ENCODE assay signal across 18 cellular contexts in genomic region chr3:197692641-197693040, GRCh38. TPM values are rescaled to one million over a fixed set of nuclear protein-coding genes. Genes with fewer than 3 reads are reported as not detected.
DNase-seq lines count a peak whose midpoint lies in the region; ATAC-seq and TF ChIP-seq lines count a peak whose summit lies in the region.
"Had no signal": no experiment of that assay in that cellular context is flagged by ENCODE, and none has a peak within 500 bp of the region (broad histone marks: within the 10 kb centered on the region; RNA-seq: fewer than 3 reads in every experiment).

No MANE protein-coding gene starts in this region.

- TF ChIP-seq CTCF in osteoblast (IDR thresholded peaks at IDR 0.05; ENCODE audit: extremely low read depth, low read depth, low read length), result no peak

- H3K79me2 ChIP-seq in osteoblast (ENCODE audit: insufficient read depth, low read length), result no peaks in the 10 kb centered on the region

- H3K27ac ChIP-seq in BLaER1 treated with 17β-estradiol and CSF1 and Interleukin-3, amounts not matched to agents 10 nM and 100 nM, result peak overlapping the region in 10 of 11 experiments; percentile 18 to 75 (median 54); a peak in 16 of 22 replicates
- H3K27ac ChIP-seq in osteoblast (ENCODE audit: low read depth, low read length), result no peak overlapping the region
- H3K27ac ChIP-seq: cardiac muscle cell, heart left ventricle, RWPE1, transverse colon had no signal

- H3K4me1 ChIP-seq in BLaER1 treated with 17β-estradiol and CSF1 and Interleukin-3, amounts not matched to agents 10 nM and 100 nM, result peaks cover 0 to 31% (median 16%) of the 10 kb centered on the region in 10 experiments; a peak in 14 of 20 replicates
- H3K4me1 ChIP-seq in osteoblast (ENCODE audit: insufficient read depth, low read length), result no peaks in the 10 kb centered on the region
- H3K4me1 ChIP-seq: transverse colon had no signal

- peak overlapping the region in 2 of 11 experiments; percentile 12 to 13; a peak in 6 of 22 replicates for H3K9ac ChIP-seq in BLaER1 treated with 17β-estradiol and CSF1 and Interleukin-3, amounts not matched to agents 10 nM and 100 nM

- H3K36me3 ChIP-seq in BLaER1 treated with 17β-estradiol and CSF1 and Interleukin-3, amounts not matched to agents 10 nM and 100 nM, result peaks cover 85 to 100% (median 91%) of the 10 kb centered on the region in 11 experiments
- peaks cover 42% of the 10 kb centered on the region for H3K36me3 ChIP-seq in osteoblast (ENCODE audit: insufficient read depth, low read length)

- no peaks in the 10 kb centered on the region for H4K20me1 ChIP-seq in BLaER1 treated with 17β-estradiol and CSF1 and Interleukin-3, amounts not matched to agents 10 nM and 100 nM
- H4K20me1 ChIP-seq in osteoblast (ENCODE audit: insufficient read depth, low read length), result no peaks in the 10 kb centered on the region

- H3K27ac Mint-ChIP-seq in T-helper 17 cell, result peak overlapping the region; percentile 53
- H3K27ac Mint-ChIP-seq: IgD-negative memory B cell had no signal

- peaks cover 9% of the 10 kb centered on the region for H3K4me1 Mint-ChIP-seq in T-helper 17 cell

- H3K36me3 Mint-ChIP-seq in T-helper 17 cell (ENCODE audit: low read depth), result peaks cover 13% of the 10 kb centered on the region

- H2AFZ ChIP-seq in osteoblast (ENCODE audit: low read length), result no peak overlapping the region

- DNase-seq in GM04503 (ENCODE audit: low read depth), result peak; percentile 21
- no peak for DNase-seq in T-helper 17 cell
- peak; percentile 77 for DNase-seq in iris pigment epithelial cell (ENCODE audit: low read depth)
- DNase-seq in osteoblast (ENCODE audit: insufficient read length, low spot score, missing footprints), result no peak
- DNase-seq: activated CD4-positive, alpha-beta T cell treated with anti-CD3 and anti-CD28 coated beads, Interleukin-2, amount 50 U/mL, for 48 hours; activated naive CD4-positive, alpha-beta T cell treated with anti-CD3 and anti-CD28 coated beads, Interleukin-2, amount 50 U/mL, for 16 hours; CD4-positive, CD25-positive, alpha-beta regulatory T cell; heart left ventricle; NCI-H1417 treated with DMSO at 0.1 percent for 48 hours; NCI-H526; stimulated activated CD8-positive, alpha-beta memory T cell treated with anti-CD3 and anti-CD28 coated beads, Interleukin-4, amount 100 ng/mL, for 48 hours; transverse colon had no signal

- H3K9me3 ChIP-seq in BLaER1 treated with 17β-estradiol and CSF1 and Interleukin-3, amounts not matched to agents 10 nM and 100 nM (replicated peaks in 1 of 11), result peaks cover 3 to 10% (median 5%) of the 10 kb centered on the region in 11 experiments; a peak in 18 of 22 replicates
- H3K9me3 ChIP-seq in T-helper 17 cell (ENCODE audit: control insufficient read depth, low read length, poor library complexity, severe bottlenecking), result no peaks in the 10 kb centered on the region
- no peaks in the 10 kb centered on the region for H3K9me3 ChIP-seq in osteoblast (ENCODE audit: low read depth, low read length)
- H3K9me3 ChIP-seq: heart left ventricle, transverse colon had no signal

- H3K27me3 Mint-ChIP-seq in T-helper 17 cell, result no peaks in the 10 kb centered on the region
- H3K27me3 Mint-ChIP-seq: CD4-positive, CD25-positive, alpha-beta regulatory T cell; IgD-negative memory B cell had no signal

- no peak overlapping the region for H3K4me3 ChIP-seq in BLaER1 treated with 17β-estradiol and CSF1 and Interleukin-3, amounts not matched to agents 10 nM and 100 nM
- H3K4me3 ChIP-seq in osteoblast (ENCODE audit: insufficient read depth, low read length), result no peak overlapping the region
- H3K4me3 ChIP-seq: cardiac muscle cell, heart left ventricle, transverse colon had no signal

- H3K27me3 ChIP-seq in BLaER1 treated with 17β-estradiol and CSF1 and Interleukin-3, amounts not matched to agents 10 nM and 100 nM, result no peaks in the 10 kb centered on the region
- H3K27me3 ChIP-seq in osteoblast (ENCODE audit: insufficient read depth, low read length), result no peaks in the 10 kb centered on the region
- H3K27me3 ChIP-seq: cardiac muscle cell, heart left ventricle, transverse colon had no signal

- H3K4me2 ChIP-seq in BLaER1 treated with 17β-estradiol and CSF1 and Interleukin-3, amounts not matched to agents 10 nM and 100 nM, result peak overlapping the region in 8 of 11 experiments; percentile 4 to 58 (median 28); a peak in 14 of 22 replicates
- H3K4me2 ChIP-seq in osteoblast (ENCODE audit: insufficient read depth, low read length), result no peak overlapping the region

- H3K4me3 Mint-ChIP-seq in T-helper 17 cell, result no peak overlapping the region
- H3K4me3 Mint-ChIP-seq: CD4-positive, CD25-positive, alpha-beta regulatory T cell; IgD-negative memory B cell had no signal

- ATAC-seq in T-helper 17 cell, result no peak
- no peak for ATAC-seq in GM21576 (IDR thresholded peaks at IDR 0.05; ENCODE audit: unreplicated experiment)
- ATAC-seq in GM18502 (IDR thresholded peaks at IDR 0.05; ENCODE audit: poor library complexity, unreplicated experiment), result no peak
- ATAC-seq: heart left ventricle had no signal

RNA-seq across cellular contexts. Expression of gene RUBCN, which starts 44.1 kb away (rescaled TPM):
- total RNA-seq in T-helper 17 cell, result 10 to 100 TPM; 40.2 to 41.7 TPM
- 19.7 and 23.2 TPM in 2 replicates for total RNA-seq in osteoblast

RNA-seq across cellular contexts. Expression of gene FYTTD1, which starts 57.0 kb away (rescaled TPM):
- total RNA-seq in T-helper 17 cell (10 to 100 TPM; 52.0 to 67.1 TPM), osteoblast (41.3 and 42.0 TPM in 2 replicates)

Comparison
In these comparisons a context has a peak if more than half of its experiments do, and no peak if none do; other contexts are left out.
1. DNase-seq: peak in GM04503 (single experiment) and iris pigment epithelial cell (single experiment); none in T-helper 17 cell (0 of 3) and osteoblast (single experiment).